In the genomic region with DNA sequence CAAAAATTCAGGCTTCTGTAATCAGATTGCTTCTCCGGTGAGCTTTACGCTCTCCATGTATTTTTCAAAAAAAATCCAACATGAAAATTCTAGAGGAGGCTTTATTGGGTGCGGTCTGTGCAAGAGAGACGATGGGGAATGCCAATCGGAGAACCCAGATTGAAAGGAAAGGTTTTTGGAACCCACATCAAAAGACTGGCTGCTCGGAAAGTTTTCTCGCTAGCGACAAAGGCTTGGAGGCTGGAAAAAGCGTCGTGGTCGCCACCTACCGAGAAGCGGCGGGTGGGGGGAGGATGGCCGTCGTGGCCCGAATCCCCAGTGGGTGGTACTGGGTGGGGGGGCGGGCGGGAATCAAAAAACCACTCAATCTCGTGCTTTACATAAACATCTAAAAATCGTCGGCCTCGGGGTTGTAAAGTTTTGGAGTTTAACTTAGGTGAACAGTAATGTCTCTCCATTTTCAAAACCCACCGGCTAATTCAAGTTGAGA, we compare ENCODE assay signal across 8 cellular contexts. TPM values are rescaled to one million over a fixed set of nuclear protein-coding genes. Genes with fewer than 3 reads are reported as not detected.
DNase-seq lines count a peak whose midpoint lies in the region; ATAC-seq and TF ChIP-seq lines count a peak whose summit lies in the region.

No MANE protein-coding gene starts in this region.

- H3K9me3 Mint-ChIP-seq in activated B cell treated with CpG ODN at 0.5 μM for 24 hours (no peaks in the 10 kb centered on the region), chondrocyte (ENCODE audit: low read depth) (no peaks in the 10 kb centered on the region)

- POLR2A ChIA-PET in activated B cell treated with CpG ODN at 0.5 μM for 24 hours (lab: Charles Lee) = interaction anchor here (0.5 to 3.2 kb wide), 7 partner anchors 9 to 560 kb away, joined by 3 to 19 read pairs (median 4); no protein-coding TSS in a partner anchor

- ATAC-seq in activated B cell treated with CpG ODN at 0.5 μM for 24 hours (ENCODE audit: low read depth) (no peak), left lobe of liver (peak; percentile 30), HG02885 (IDR thresholded peaks at IDR 0.05; ENCODE audit: poor library complexity, unreplicated experiment) (no peak), HG02798 (IDR thresholded peaks at IDR 0.05; ENCODE audit: poor library complexity, unreplicated experiment) (no peak)

- DNase-seq in G401 (ENCODE audit: low spot score) (peak; percentile 57), NCI-H146 (lab: John Stamatoyannopoulos, UW) (peak; percentile 59), activated B cell treated with CpG ODN at 0.5 μM for 24 hours (peak; percentile 25), chondrocyte (ENCODE audit: low spot score) (peak; percentile 53), left lobe of liver (ENCODE audit: low spot score) (peak; percentile 76)
- DNase-seq in stimulated activated CD4-positive, alpha-beta T cell treated with anti-CD3 and anti-CD28 coated beads, Interleukin-2, amount 100 ng/mL, for 48 hours = peak; percentile 41 to 45

- peaks cover 11% of the 10 kb centered on the region for H3K36me3 Mint-ChIP-seq in activated B cell treated with CpG ODN at 0.5 μM for 24 hours (ENCODE audit: low read depth)
- H3K36me3 Mint-ChIP-seq in chondrocyte (ENCODE audit: low read depth) = peaks cover 2% of the 10 kb centered on the region

- in situ Hi-C loops in G401 (cut with HindIII; ENCODE audit: low sequenced_read_pairs) = no loop called here

- H3K4me1 Mint-ChIP-seq in activated B cell treated with CpG ODN at 0.5 μM for 24 hours (peaks cover 50% of the 10 kb centered on the region), chondrocyte (ENCODE audit: low read depth) (peaks cover 48% of the 10 kb centered on the region)

- H3K27me3 Mint-ChIP-seq in activated B cell treated with CpG ODN at 0.5 μM for 24 hours (no peaks in the 10 kb centered on the region), chondrocyte (ENCODE audit: low read depth) (no peaks in the 10 kb centered on the region)

- H3K27ac Mint-ChIP-seq in activated B cell treated with CpG ODN at 0.5 μM for 24 hours = peak overlapping the region; percentile 95
- H3K27ac Mint-ChIP-seq in chondrocyte (ENCODE audit: unreplicated experiment) = peak overlapping the region; percentile 91

- CTCF ChIA-PET in activated B cell treated with CpG ODN at 0.5 μM for 24 hours (lab: Charles Lee) = interaction anchor here (0.9 to 1.5 kb wide), 2 partner anchors 9 to 27 kb away, joined by 3 read pairs; no protein-coding TSS in a partner anchor

- H3K4me3 Mint-ChIP-seq in activated B cell treated with CpG ODN at 0.5 μM for 24 hours (peak overlapping the region; percentile 94), chondrocyte (ENCODE audit: unreplicated experiment) (peak overlapping the region; percentile 76)

- intact Hi-C loops in activated B cell treated with CpG ODN at 0.5 μM for 24 hours (cut with micrococcal nuclease) = loop anchor here (2.0 to 10.0 kb wide), 5 partner anchors 36 to 1134 kb away; partner anchors contain the start of genes BAZ1B and CLIP2

- TF ChIP-seq CTCF in activated B cell treated with CpG ODN at 0.5 μM for 24 hours (IDR thresholded peaks at IDR 0.05) (no peak), chondrocyte (IDR thresholded peaks at IDR 0.05) (peak; percentile 60)

RNA-seq across cellular contexts. Expression of gene GTF2I, which starts 1.1 kb away (rescaled TPM):
- total RNA-seq in G401 (2014; rRNA removed; shearing (Covaris generic)) = 61.6 and 105 TPM in 2 replicates
- total RNA-seq in activated B cell treated with CpG ODN at 0.5 μM for 24 hours (266 and 299 TPM in 2 replicates), chondrocyte (157 to 234 TPM (median 160 TPM) in 3 replicates), left lobe of liver (119 TPM)

Comparison
In these comparisons a context has a peak if more than half of its experiments do, and no peak if none do; other contexts are left out.
1. DNase-seq: peak in every context shown above with its lines; median percentile 76 in left lobe of liver; 59 in NCI-H146; 57 in G401; 53 in chondrocyte; 43 in stimulated activated CD4-positive, alpha-beta T cell treated with anti-CD3 and anti-CD28 coated beads, Interleukin-2, amount 100 ng/mL, for 48 hours; 25 in activated B cell treated with CpG ODN at 0.5 μM for 24 hours.